8 cellular contexts compared by ENCODE assay signal in the genomic region with DNA sequence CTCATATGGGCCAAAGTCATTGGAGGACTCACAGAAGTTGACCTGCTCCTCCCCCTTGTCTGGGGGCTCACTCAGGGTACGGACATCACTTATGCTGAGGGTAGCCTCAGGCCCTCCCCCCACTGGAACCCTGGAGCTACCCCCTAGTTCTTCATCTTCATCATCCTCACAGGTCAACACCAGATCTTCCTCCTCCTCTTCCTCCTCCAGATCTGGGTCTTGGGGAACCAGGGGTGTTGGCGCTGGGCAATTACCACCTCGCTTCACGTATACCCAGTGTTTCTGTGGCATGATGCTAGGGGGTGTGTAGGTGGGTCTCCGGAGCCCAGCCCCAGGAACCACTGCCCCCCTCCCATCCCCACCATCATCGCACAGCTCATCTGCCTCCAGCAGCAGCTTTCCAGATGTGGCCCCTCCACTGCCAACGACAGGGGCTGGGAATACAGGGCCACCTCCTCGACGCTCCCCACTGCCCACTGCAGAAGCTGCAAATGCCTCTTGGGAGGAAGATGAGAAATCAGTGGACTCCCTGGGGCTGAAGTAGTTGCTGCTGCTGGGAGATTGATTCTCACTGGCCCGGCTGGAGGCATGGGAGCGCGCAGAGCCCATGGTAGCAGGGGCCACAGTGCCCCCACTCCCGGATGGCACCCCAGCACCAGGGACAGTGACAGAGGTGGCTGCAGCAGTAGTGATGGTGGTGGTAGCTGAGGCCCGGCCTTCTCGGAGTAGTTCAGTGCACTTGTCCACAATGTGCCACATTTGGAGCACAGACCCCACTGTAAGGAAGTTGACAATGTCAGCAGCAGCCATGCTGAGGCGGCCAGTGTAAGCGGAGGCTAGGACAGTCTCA. TPM values are rescaled to one million over a fixed set of nuclear protein-coding genes. Genes with fewer than 3 reads are reported as not detected.
DNase-seq lines count a peak whose midpoint lies in the region; ATAC-seq and TF ChIP-seq lines count a peak whose summit lies in the region.

No MANE protein-coding gene starts in this region.

- peaks cover 48% of the 10 kb centered on the region for H3K36me3 Mint-ChIP-seq in activated naive CD8-positive, alpha-beta T cell treated with anti-CD3 and anti-CD28 coated beads for 36 hours
- H3K36me3 Mint-ChIP-seq in natural killer cell treated with Interleukin-12 subunit alpha and Interleukin-12 subunit beta and Interleukin-15 and Interleukin-18, amount 100 ng/mL, for 72 hours: peaks cover 25% of the 10 kb centered on the region

- H3K4me1 ChIP-seq in right atrium auricular region (peaks cover 0 to 72% of the 10 kb centered on the region in 2 donors), upper lobe of right lung (peaks cover 62% of the 10 kb centered on the region)

- peak overlapping the region; percentile 82 for H3K4me3 Mint-ChIP-seq in activated naive CD8-positive, alpha-beta T cell treated with anti-CD3 and anti-CD28 coated beads for 36 hours
- H3K4me3 Mint-ChIP-seq in natural killer cell treated with Interleukin-12 subunit alpha and Interleukin-12 subunit beta and Interleukin-15 and Interleukin-18, amount 100 ng/mL, for 72 hours: peak overlapping the region; percentile 96

- DNase-seq in right atrium auricular region (ENCODE audit: low spot score): no peak
- DNase-seq in left ventricle myocardium superior: no peak
- no peak for DNase-seq in activated naive CD8-positive, alpha-beta T cell treated with anti-CD3 and anti-CD28 coated beads for 36 hours
- DNase-seq in natural killer cell treated with Interleukin-12 subunit alpha and Interleukin-12 subunit beta and Interleukin-15 and Interleukin-18, amount 100 ng/mL, for 72 hours (ENCODE audit: low spot score): peak; percentile 26
- DNase-seq in upper lobe of right lung: no peak
- no peak for DNase-seq in GM10266 (ENCODE audit: extremely low spot score)

- no peaks in the 10 kb centered on the region for H3K27me3 Mint-ChIP-seq in activated naive CD8-positive, alpha-beta T cell treated with anti-CD3 and anti-CD28 coated beads for 36 hours
- H3K27me3 Mint-ChIP-seq in natural killer cell treated with Interleukin-12 subunit alpha and Interleukin-12 subunit beta and Interleukin-15 and Interleukin-18, amount 100 ng/mL, for 72 hours: no peaks in the 10 kb centered on the region

- H3K4me1 Mint-ChIP-seq in activated naive CD8-positive, alpha-beta T cell treated with anti-CD3 and anti-CD28 coated beads for 36 hours: peaks cover 67% of the 10 kb centered on the region
- peaks cover 62 to 70% of the 10 kb centered on the region in 2 donors for H3K4me1 Mint-ChIP-seq in natural killer cell treated with Interleukin-12 subunit alpha and Interleukin-12 subunit beta and Interleukin-15 and Interleukin-18, amount 100 ng/mL, for 72 hours (ENCODE audit: low read depth in 2 of 2)

- H3K27me3 ChIP-seq in right atrium auricular region: no peaks in the 10 kb centered on the region
- no peaks in the 10 kb centered on the region for H3K27me3 ChIP-seq in upper lobe of right lung

- H3K36me3 ChIP-seq in right atrium auricular region (peaks cover 26% of the 10 kb centered on the region), upper lobe of right lung (peaks cover 32% of the 10 kb centered on the region)

- H3K27ac Mint-ChIP-seq in activated naive CD8-positive, alpha-beta T cell treated with anti-CD3 and anti-CD28 coated beads for 36 hours: peak overlapping the region; percentile 99
- H3K27ac Mint-ChIP-seq in natural killer cell treated with Interleukin-12 subunit alpha and Interleukin-12 subunit beta and Interleukin-15 and Interleukin-18, amount 100 ng/mL, for 72 hours: peak overlapping the region; percentile 95 to 97

- no peaks in the 10 kb centered on the region for H3K9me3 ChIP-seq in right atrium auricular region
- no peaks in the 10 kb centered on the region for H3K9me3 ChIP-seq in upper lobe of right lung

- peak overlapping the region; percentile 89 to 91 for H3K27ac ChIP-seq in right atrium auricular region
- H3K27ac ChIP-seq in upper lobe of right lung: peak overlapping the region; percentile 99

- ATAC-seq in left ventricle myocardium superior: no peak
- ATAC-seq in natural killer cell treated with Interleukin-12 subunit alpha and Interleukin-12 subunit beta and Interleukin-15 and Interleukin-18, amount 100 ng/mL, for 72 hours: no peak
- no peak for ATAC-seq in upper lobe of right lung
- no peak for ATAC-seq in GM21737 (IDR thresholded peaks at IDR 0.05; ENCODE audit: unreplicated experiment)
- no peak for ATAC-seq in GM19397 (IDR thresholded peaks at IDR 0.05; ENCODE audit: unreplicated experiment)

- H3K4me3 ChIP-seq in right atrium auricular region: no peak overlapping the region
- H3K4me3 ChIP-seq in upper lobe of right lung: no peak overlapping the region

- no peak for TF ChIP-seq CTCF in right atrium auricular region (IDR thresholded peaks at IDR 0.05)
- TF ChIP-seq CTCF in upper lobe of right lung (IDR thresholded peaks at IDR 0.05): no peak
- TF ChIP-seq CTCF in GM10266 (IDR thresholded peaks at IDR 0.05; ENCODE audit: control insufficient read depth, insufficient read depth, low read depth, missing control alignments): no peak

- intact Hi-C loops in left ventricle myocardium superior (cut with micrococcal nuclease) (no loop called here), upper lobe of right lung (cut with DNase I) (no loop called here)

- no peaks in the 10 kb centered on the region for H3K9me3 Mint-ChIP-seq in activated naive CD8-positive, alpha-beta T cell treated with anti-CD3 and anti-CD28 coated beads for 36 hours
- H3K9me3 Mint-ChIP-seq in natural killer cell treated with Interleukin-12 subunit alpha and Interleukin-12 subunit beta and Interleukin-15 and Interleukin-18, amount 100 ng/mL, for 72 hours: no peaks in the 10 kb centered on the region

RNA-seq across cellular contexts. Expression of a gene that starts 1.6 kb away (rescaled TPM):
- total RNA-seq in right atrium auricular region: 10 to 100 TPM; 11.9 to 18.9 TPM
- 11.1 TPM for total RNA-seq in left ventricle myocardium superior
- 1 to 10 TPM; 4.5 to 4.6 TPM for total RNA-seq in activated naive CD8-positive, alpha-beta T cell treated with anti-CD3 and anti-CD28 coated beads for 36 hours
- total RNA-seq in natural killer cell treated with Interleukin-12 subunit alpha and Interleukin-12 subunit beta and Interleukin-15 and Interleukin-18, amount 100 ng/mL, for 72 hours: 10 to 100 TPM in 1 of 2 donors, 1 to 10 TPM in 1; 6.9 to 13.2 TPM
- total RNA-seq in upper lobe of right lung: 26.2 TPM

RNA-seq across cellular contexts. Expression of a gene that starts 2.1 kb away (rescaled TPM):
- total RNA-seq in right atrium auricular region (100 to 1,000 TPM in 1 of 2 donors, 10 to 100 TPM in 1; 80.0 to 103 TPM), left ventricle myocardium superior (93.0 TPM), upper lobe of right lung (191 TPM)
- 100 to 1,000 TPM; 201 to 204 TPM for total RNA-seq in activated naive CD8-positive, alpha-beta T cell treated with anti-CD3 and anti-CD28 coated beads for 36 hours
- 100 to 1,000 TPM; 243 to 346 TPM for total RNA-seq in natural killer cell treated with Interleukin-12 subunit alpha and Interleukin-12 subunit beta and Interleukin-15 and Interleukin-18, amount 100 ng/mL, for 72 hours

RNA-seq across cellular contexts. Expression of a gene that starts 6.8 kb away (rescaled TPM):
- total RNA-seq in right atrium auricular region (10 to 100 TPM; 22.6 to 31.8 TPM), left ventricle myocardium superior (21.2 TPM), upper lobe of right lung (35.0 TPM)
- total RNA-seq in activated naive CD8-positive, alpha-beta T cell treated with anti-CD3 and anti-CD28 coated beads for 36 hours: 10 to 100 TPM; 84.8 to 94.3 TPM
- total RNA-seq in natural killer cell treated with Interleukin-12 subunit alpha and Interleukin-12 subunit beta and Interleukin-15 and Interleukin-18, amount 100 ng/mL, for 72 hours: 10 to 100 TPM; 80.5 to 99.5 TPM

RNA-seq across cellular contexts. Expression of a gene that starts 17.2 kb away (rescaled TPM):
- total RNA-seq in right atrium auricular region: 10 to 100 TPM; 23.0 to 36.9 TPM
- 59.4 TPM for total RNA-seq in left ventricle myocardium superior
- total RNA-seq in activated naive CD8-positive, alpha-beta T cell treated with anti-CD3 and anti-CD28 coated beads for 36 hours: 10 to 100 TPM; 15.0 to 17.7 TPM
- 10 to 100 TPM; 38.1 to 51.4 TPM for total RNA-seq in natural killer cell treated with Interleukin-12 subunit alpha and Interleukin-12 subunit beta and Interleukin-15 and Interleukin-18, amount 100 ng/mL, for 72 hours
- 114 TPM for total RNA-seq in upper lobe of right lung

RNA-seq across cellular contexts. Expression of a gene that starts 26.6 kb away (rescaled TPM):
- total RNA-seq in right atrium auricular region (10 to 100 TPM; 23.4 to 29.5 TPM), left ventricle myocardium superior (57.3 TPM), upper lobe of right lung (39.3 TPM)
- 100 to 1,000 TPM; 106 to 107 TPM for total RNA-seq in activated naive CD8-positive, alpha-beta T cell treated with anti-CD3 and anti-CD28 coated beads for 36 hours
- total RNA-seq in natural killer cell treated with Interleukin-12 subunit alpha and Interleukin-12 subunit beta and Interleukin-15 and Interleukin-18, amount 100 ng/mL, for 72 hours: 10 to 100 TPM; 72.0 to 76.8 TPM
